10 cellular contexts compared by ENCODE assay signal in the genomic region with DNA sequence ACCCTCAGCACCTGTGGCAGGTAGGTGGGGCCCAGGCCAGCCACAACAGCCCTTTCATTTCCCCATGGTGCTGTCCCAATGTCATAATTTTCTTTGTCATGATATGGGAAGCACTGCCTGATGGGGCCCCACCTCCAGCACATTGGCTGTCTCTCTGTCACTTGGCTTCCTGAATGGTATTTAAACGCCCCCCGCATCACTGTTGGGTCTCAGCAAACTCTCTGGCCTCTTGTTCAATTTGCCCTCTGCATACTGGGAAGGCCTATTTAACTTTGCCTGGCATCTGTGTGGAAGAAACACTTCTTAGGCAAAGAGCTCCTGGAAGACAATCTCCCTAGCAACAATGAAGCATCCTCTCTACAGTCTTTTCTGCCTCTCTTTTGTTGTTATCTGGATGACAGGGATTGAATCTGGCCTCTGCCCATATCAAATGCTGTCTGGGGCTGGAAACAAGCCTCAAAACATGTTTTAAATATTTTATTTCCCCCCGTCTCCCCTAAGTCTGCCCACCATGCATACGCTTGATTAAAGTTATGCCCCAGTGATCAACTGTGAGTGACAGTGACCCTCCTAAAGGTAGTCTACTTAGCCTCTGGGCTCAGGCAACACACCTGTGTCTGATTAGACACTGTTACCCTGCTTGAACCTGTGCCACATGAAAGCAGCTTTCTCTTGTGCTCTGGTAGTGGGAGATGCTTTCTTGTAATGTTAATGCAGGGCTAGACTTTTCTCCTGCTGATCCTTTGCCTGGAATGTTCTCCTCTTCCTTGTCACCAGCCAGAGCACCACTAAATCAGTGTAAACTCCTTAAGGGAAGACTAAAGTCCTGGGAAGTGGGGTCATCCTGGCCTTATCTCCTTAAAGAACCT. TPM values are rescaled to one million over a fixed set of nuclear protein-coding genes. Genes with fewer than 3 reads are reported as not detected.
A peak's percentile ranks its signal among the peaks of the same experiment; 100 is the strongest.
DNase-seq lines count a peak whose midpoint lies in the region; ATAC-seq and TF ChIP-seq lines count a peak whose summit lies in the region.
"Had no signal": no experiment of that assay in that cellular context is flagged by ENCODE, and none has a peak within 500 bp of the region (broad histone marks: within the 10 kb centered on the region; RNA-seq: fewer than 3 reads in every experiment).

No MANE protein-coding gene starts in this region.

- in situ Hi-C loops in ACHN (cut with HindIII; ENCODE audit: low pct_ligation_motif_present, low pct_unique_long_range_greater_than_20kb, low sequenced_read_pairs), result no loop called here

- no peaks in the 10 kb centered on the region for H3K79me2 ChIP-seq in smooth muscle cell (ENCODE audit: low read depth)
- H3K79me2 ChIP-seq: hepatocyte had no signal

- H3K27me3 ChIP-seq in AG04450 (ENCODE audit: control insufficient read depth, insufficient read depth, low read length), result no peaks in the 10 kb centered on the region
- H3K27me3 ChIP-seq in effector memory CD4-positive, alpha-beta T cell (replicated peaks; ENCODE audit: control insufficient read depth, insufficient read depth, low read length, poor library complexity, severe bottlenecking), result no peaks in the 10 kb centered on the region
- H3K27me3 ChIP-seq in adrenal gland, result no peaks in the 10 kb centered on the region
- H3K27me3 ChIP-seq in smooth muscle cell (ENCODE audit: low read depth), result no peaks in the 10 kb centered on the region
- H3K27me3 ChIP-seq: hepatocyte had no signal

- no peaks in the 10 kb centered on the region for H3F3A ChIP-seq in smooth muscle cell (ENCODE audit: low read depth)

- H3K4me1 ChIP-seq in effector memory CD4-positive, alpha-beta T cell (ENCODE audit: control insufficient read depth, insufficient read depth, low read length, poor library complexity, severe bottlenecking), result peaks cover 38% of the 10 kb centered on the region
- H3K4me1 ChIP-seq in adrenal gland (replicated peaks in 1 of 2) (no peaks in the 10 kb centered on the region), smooth muscle cell (ENCODE audit: low read depth) (no peaks in the 10 kb centered on the region)

- CTCF ChIA-PET in AG04450 (lab: Charles Lee), result interaction anchor here (1.0 to 2.7 kb wide), 2 partner anchors 241 to 242 kb away, joined by 3 to 6 read pairs; no protein-coding TSS in a partner anchor

- H3K36me3 ChIP-seq in effector memory CD4-positive, alpha-beta T cell (ENCODE audit: control insufficient read depth, insufficient read depth, low read length), result peaks cover 3% of the 10 kb centered on the region
- H3K36me3 ChIP-seq in adrenal gland (replicated peaks in 1 of 2), result no peaks in the 10 kb centered on the region
- H3K36me3 ChIP-seq in smooth muscle cell (ENCODE audit: low read depth), result no peaks in the 10 kb centered on the region

- no peak for TF ChIP-seq POLR2A in adrenal gland (IDR thresholded peaks at IDR 0.05)

- no peaks in the 10 kb centered on the region for H4K20me1 ChIP-seq in smooth muscle cell (ENCODE audit: low read depth)

- POLR2A ChIA-PET in AG04450 (lab: Yijun Ruan, JAX), result no interaction called here

- 79 to 86% (median 84%) methylated on average over 4 of the region's 4 CpGs for WGBS in adrenal gland, 4 donors
- WGBS in smooth muscle cell (ENCODE audit: low lambda C conversion rate), result 97% methylated on average over 4 of the region's 4 CpGs

- H3K27ac ChIP-seq in AG04450 (ENCODE audit: low read depth, low read length), result peak overlapping the region; percentile 4
- H3K27ac ChIP-seq in effector memory CD4-positive, alpha-beta T cell (ENCODE audit: insufficient read depth, low read length, poor library complexity, severe bottlenecking), result peak overlapping the region; percentile 56
- peak overlapping the region in 1 of 5 donors; percentile 51 for H3K27ac ChIP-seq in adrenal gland
- H3K27ac ChIP-seq in smooth muscle cell (ENCODE audit: low read depth), result no peak overlapping the region

- H3K9ac ChIP-seq in smooth muscle cell (ENCODE audit: low read depth), result no peak overlapping the region

- H3K4me3 ChIP-seq in AG04450 (ENCODE audit: low read depth, low read length), result no peak overlapping the region
- no peak overlapping the region for H3K4me3 ChIP-seq in effector memory CD4-positive, alpha-beta T cell (ENCODE audit: insufficient read depth, low read depth, low read length, poor library complexity, severe bottlenecking)
- no peak overlapping the region for H3K4me3 ChIP-seq in adrenal gland
- H3K4me3 ChIP-seq in smooth muscle cell, result no peak overlapping the region
- H3K4me3 ChIP-seq: hepatocyte had no signal

- ATAC-seq in GM19025 (IDR thresholded peaks at IDR 0.05; ENCODE audit: low read depth, unreplicated experiment) (peak; percentile 22), HG03457 (IDR thresholded peaks at IDR 0.05; ENCODE audit: unreplicated experiment) (peak; percentile 16)

- H2AFZ ChIP-seq in smooth muscle cell (ENCODE audit: low read depth), result no peak overlapping the region
- H2AFZ ChIP-seq: hepatocyte had no signal

- H3K9me3 ChIP-seq in AG04450 (ENCODE audit: control insufficient read depth, insufficient read depth, low read length) (no peaks in the 10 kb centered on the region), adrenal gland (replicated peaks in 1 of 3) (no peaks in the 10 kb centered on the region), smooth muscle cell (replicated peaks; ENCODE audit: low read depth) (no peaks in the 10 kb centered on the region)
- no peaks in the 10 kb centered on the region for H3K9me3 ChIP-seq in effector memory CD4-positive, alpha-beta T cell (ENCODE audit: control insufficient read depth, low read length)

- no peak overlapping the region for H3K4me2 ChIP-seq in smooth muscle cell
- H3K4me2 ChIP-seq: hepatocyte had no signal

- TF ChIP-seq CTCF in AG04450 (IDR thresholded peaks at IDR 0.05; ENCODE audit: low read depth, low read length) (no peak), adrenal gland (IDR thresholded peaks at IDR 0.05) (no peak), smooth muscle cell (IDR thresholded peaks at IDR 0.05; ENCODE audit: borderline replicate concordance, insufficient read depth, poor library complexity, severe bottlenecking) (no peak)

- DNase-seq in AG04450 (ENCODE audit: low read depth, low spot score) (no peak), adrenal gland (no peak), smooth muscle cell (lab: John Stamatoyannopoulos, UW; ENCODE audit: unreplicated experiment) (no peak), anterior cingulate cortex (lab: John Stamatoyannopoulos, UW) (no peak), ACHN (no peak)
- no peak for DNase-seq in effector memory CD4-positive, alpha-beta T cell
- DNase-seq: DMS 273 treated with DMSO at 0.1 percent for 48 hours had no signal

- intact Hi-C loops in adrenal gland (cut with DNase I), result no loop called here

RNA-seq across cellular contexts. Expression of a gene that starts 35.0 kb away (rescaled TPM):
- polyA plus RNA-seq in AG04450 (2011; rRNA removed), result 231 and 245 TPM in 2 replicates
- polyA minus RNA-seq in AG04450 (2011; rRNA and poly(A)+ RNA removed), result 236 and 266 TPM in 2 replicates
- 10 to 100 TPM in 5 of 8 donors, 1 to 10 TPM in 3; 4.2 to 30.2 (median 15.2) TPM for total RNA-seq in adrenal gland
- 10 to 100 TPM in 1 of 3 donors, 1 to 10 TPM in 2; 7.0 to 13.9 (median 7.6) TPM for polyA plus RNA-seq in adrenal gland
- total RNA-seq in smooth muscle cell, result 45.0 and 51.1 TPM in 2 replicates
- 40.0 and 71.3 TPM in 2 replicates for polyA plus RNA-seq in smooth muscle cell
